Comparison of ENCODE assay signal across 8 cellular contexts in genomic region chr17:7239091-7240027, GRCh38. TPM values are rescaled to one million over a fixed set of nuclear protein-coding genes. Genes with fewer than 3 reads are reported as not detected.
A peak's percentile ranks its signal among the peaks of the same experiment; 100 is the strongest.
DNase-seq lines count a peak whose midpoint lies in the region; ATAC-seq and TF ChIP-seq lines count a peak whose summit lies in the region.

Gene PHF23, minus strand, starts transcription at chr17:7239457. Its CDS starts 178 bp downstream, at chr17:7239279.

- H3K36me3 Mint-ChIP-seq in type B pancreatic cell, result peaks cover 28% of the 10 kb centered on the region

- H3K27ac Mint-ChIP-seq in type B pancreatic cell, result peak within 1 kb of the TSS; percentile 97

- H3K27ac ChIP-seq in heart left ventricle, result peak within 1 kb of the TSS; percentile 81 to 98 (median 94)

- H3K4me1 ChIP-seq in heart left ventricle, result peaks cover 5 to 58% (median 40%) of the 10 kb centered on the region in 12 donors

- WGBS in heart left ventricle, 4 donors, result 1 to 2% (median 1%) methylated on average over 53 to 72 of the region's 72 CpGs

- ATAC-seq in HG02840 (IDR thresholded peaks at IDR 0.05; ENCODE audit: low FRiP score, unreplicated experiment) (peak; percentile 47), heart left ventricle (peak; percentile 79 to 86 (median 84))

- peak; percentile 98 for DNase-seq in GM12864 (ENCODE audit: low read depth)
- DNase-seq in NCI-H146 treated with DMSO at 0.1 percent for 48 hours (lab: John Stamatoyannopoulos, UW; ENCODE audit: unreplicated experiment), result peak; percentile 98
- peak; percentile 99 for DNase-seq in amniotic epithelial cell (ENCODE audit: low read depth)
- DNase-seq in heart left ventricle, result peak; percentile 99 to 100 (median 99)
- DNase-seq in pons (ENCODE audit: low spot score), result peak; percentile 100
- DNase-seq in type B pancreatic cell (ENCODE audit: extremely low spot score, unreplicated experiment), result peak; percentile 98

- peaks cover 35% of the 10 kb centered on the region for H3K4me1 Mint-ChIP-seq in type B pancreatic cell (ENCODE audit: unreplicated experiment)

- H3K27me3 ChIP-seq in heart left ventricle, result no peaks in the 10 kb centered on the region

- intact Hi-C loops in T-helper 1 cell treated with Interleukin-12 subunit alpha and Interleukin-12 subunit beta and Interleukin-4 antibody, amounts not matched to agents 30 ng/mL and 1 ng/mL, for 36 hours (cut with micrococcal nuclease), result loop anchor here (1.0 to 10.0 kb wide), 11 partner anchors 13 to 618 kb away; partner anchors contain the start of genes EIF5A, ELP5, KIAA0753 and NAA38
- intact Hi-C loops in heart left ventricle (cut with DNase I), result loop anchor here in 4 of 10 donors (1.0 to 10.0 kb wide), 5 partner anchors 13 to 605 kb away; partner anchors contain the start of genes CD68 (in 2 of the 4), EIF5A (in 1 of the 4), ELP5 (in 1 of the 4) and POLR2A (in 1 of the 4)

- no peaks in the 10 kb centered on the region for H3K9me3 Mint-ChIP-seq in type B pancreatic cell

- peak within 1 kb of the TSS; percentile 98 for H3K4me3 Mint-ChIP-seq in type B pancreatic cell

- TF ChIP-seq POLR2A in heart left ventricle (IDR thresholded peaks at IDR 0.05), result peak in 1 of 2 donors; percentile 56

- TF ChIP-seq CTCF in GM12864 (IDR thresholded peaks at IDR 0.05; ENCODE audit: low read depth, low read length, missing control alignments) (no peak), heart left ventricle (IDR thresholded peaks at IDR 0.05) (peak in 1 of 12 donors; percentile 9), type B pancreatic cell (conservative IDR thresholded peaks at IDR 0.05) (no peak)

- peaks cover 0 to 46% (median 35%) of the 10 kb centered on the region in 9 donors for H3K36me3 ChIP-seq in heart left ventricle

- H3K9me3 ChIP-seq in heart left ventricle, result no peaks in the 10 kb centered on the region

- H3K27me3 Mint-ChIP-seq in type B pancreatic cell, result peaks cover 4% of the 10 kb centered on the region

- H3K4me3 ChIP-seq in GM12864 (ENCODE audit: low read depth, low read length) (peak within 1 kb of the TSS; percentile 95), heart left ventricle (peak within 1 kb of the TSS; percentile 66 to 98 (median 90))

RNA-seq across cellular contexts. Expression of gene PHF23, which starts in this region (rescaled TPM):
- 61.5 and 67.3 TPM in 2 replicates for total RNA-seq in T-helper 1 cell treated with Interleukin-12 subunit alpha and Interleukin-12 subunit beta and Interleukin-4 antibody, amounts not matched to agents 30 ng/mL and 1 ng/mL, for 36 hours
- total RNA-seq in heart left ventricle (10 to 100 TPM; 19.1 to 36.7 (median 23.0) TPM), type B pancreatic cell (ENCODE audit: low replicate concordance) (42.8 and 61.1 TPM in 2 replicates)
- 10 to 100 TPM; 13.7 to 31.8 TPM for polyA plus RNA-seq in heart left ventricle

Comparison
In these comparisons a context has a peak if more than half of its experiments do, and no peak if none do; other contexts are left out.
1. Peak in every context shown above with its lines: DNase-seq, ATAC-seq, H3K4me3 ChIP-seq and H3K27ac ChIP-seq.